8 cellular contexts compared by ENCODE assay signal in the genomic region with DNA sequence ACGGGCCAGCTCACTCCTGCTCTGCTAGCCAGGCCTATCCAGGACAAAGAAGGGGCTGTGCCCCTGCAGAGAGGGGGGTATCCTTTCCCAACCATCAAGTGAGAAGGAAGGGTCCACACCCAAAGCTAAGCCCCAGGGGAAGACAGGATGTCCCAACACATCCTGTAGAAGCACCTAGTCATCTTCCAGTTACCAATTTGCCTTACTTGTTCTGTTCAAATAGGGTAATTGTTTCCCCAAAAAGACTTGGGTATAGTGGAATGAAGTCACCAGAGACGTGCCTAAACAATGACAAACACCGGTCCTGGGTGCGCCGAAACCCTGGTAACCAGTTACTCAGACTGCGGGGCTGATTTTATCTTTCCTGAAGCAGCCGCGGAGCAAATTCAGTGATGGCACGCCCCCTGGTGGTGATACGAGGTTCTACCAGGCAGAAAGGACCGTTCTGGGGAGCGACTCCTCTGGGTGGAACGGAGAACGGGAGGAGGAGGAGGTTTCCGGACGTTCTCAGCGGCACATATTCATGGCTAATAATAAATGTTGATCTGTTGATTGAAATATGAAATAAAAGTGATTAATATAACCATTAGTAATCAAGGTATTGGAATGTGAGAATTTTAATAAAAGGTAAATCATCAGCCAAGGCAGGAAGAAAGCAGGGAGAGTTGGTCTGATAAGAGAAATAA. TPM values are rescaled to one million over a fixed set of nuclear protein-coding genes. Genes with fewer than 3 reads are reported as not detected.
DNase-seq lines count a peak whose midpoint lies in the region; ATAC-seq and TF ChIP-seq lines count a peak whose summit lies in the region.

No MANE protein-coding gene starts in this region.

- no peaks in the 10 kb centered on the region for H3K27me3 ChIP-seq in Caco-2 (replicated peaks; ENCODE audit: control insufficient read depth, insufficient read depth, low read length)
- no peaks in the 10 kb centered on the region for H3K27me3 ChIP-seq in endocrine pancreas (ENCODE audit: control insufficient read depth, insufficient read depth, low read length)

- H3K9ac ChIP-seq in endocrine pancreas (ENCODE audit: control insufficient read depth, insufficient read depth, low read length), result no peak overlapping the region

- 3 to 11% methylated on average over 10 to 15 of the region's 17 CpGs for WGBS in mesodermal cell (ENCODE audit: insufficient coverage in 2 of 2), 2 experiments

- no peaks in the 10 kb centered on the region for H3K36me3 Mint-ChIP-seq in Caco-2 (ENCODE audit: insufficient read depth, unreplicated experiment)
- peaks cover 1% of the 10 kb centered on the region for H3K36me3 Mint-ChIP-seq in activated CD8-positive, alpha-beta memory T cell treated with anti-CD3 and anti-CD28 coated beads, Interleukin-2, amount 10 ng/mL, durations not matched to agents 7 days and 5 days

- H3K4me3 Mint-ChIP-seq in Caco-2 (ENCODE audit: unreplicated experiment), result peak overlapping the region; percentile 56
- H3K4me3 Mint-ChIP-seq in activated CD8-positive, alpha-beta memory T cell treated with anti-CD3 and anti-CD28 coated beads, Interleukin-2, amount 10 ng/mL, durations not matched to agents 7 days and 5 days, result peak overlapping the region; percentile 36

- peak; percentile 97 to 98 for TF ChIP-seq CTCF in Caco-2 (IDR thresholded peaks at IDR 0.05; ENCODE audit: insufficient read depth in 1 of 2, low read depth in 1 of 2, low read length in 1 of 2, severe bottlenecking in 1 of 2, unreplicated experiment in 1 of 2)

- H3K4me1 Mint-ChIP-seq in Caco-2 (ENCODE audit: low read depth, unreplicated experiment), result peaks cover 27% of the 10 kb centered on the region
- H3K4me1 Mint-ChIP-seq in activated CD8-positive, alpha-beta memory T cell treated with anti-CD3 and anti-CD28 coated beads, Interleukin-2, amount 10 ng/mL, durations not matched to agents 7 days and 5 days, result peaks cover 38% of the 10 kb centered on the region

- H3K36me3 ChIP-seq in Caco-2 (ENCODE audit: control insufficient read depth, insufficient read depth, low read length) (no peaks in the 10 kb centered on the region), endocrine pancreas (ENCODE audit: control insufficient read depth, insufficient read depth, low read length) (no peaks in the 10 kb centered on the region), mesodermal cell (ENCODE audit: control insufficient read depth, insufficient read depth, low read length) (no peaks in the 10 kb centered on the region)

- peak; percentile 77 for ATAC-seq in GM21447 (IDR thresholded peaks at IDR 0.05; ENCODE audit: unreplicated experiment)
- peak; percentile 88 for ATAC-seq in activated CD8-positive, alpha-beta memory T cell treated with anti-CD3 and anti-CD28 coated beads, Interleukin-2, amount 10 ng/mL, durations not matched to agents 7 days and 5 days

- POLR2A ChIA-PET in Caco-2 (lab: Charles Lee), result interaction anchor here (0.5 kb wide), 1 partner anchor 29 kb away, joined by 3 read pairs; no protein-coding TSS in a partner anchor

- H3K27me3 Mint-ChIP-seq in Caco-2 (ENCODE audit: insufficient read depth, unreplicated experiment), result no peaks in the 10 kb centered on the region
- peaks cover 6% of the 10 kb centered on the region for H3K27me3 Mint-ChIP-seq in activated CD8-positive, alpha-beta memory T cell treated with anti-CD3 and anti-CD28 coated beads, Interleukin-2, amount 10 ng/mL, durations not matched to agents 7 days and 5 days

- no peak overlapping the region for H3K27ac Mint-ChIP-seq in Caco-2 (ENCODE audit: unreplicated experiment)
- peak overlapping the region; percentile 81 for H3K27ac Mint-ChIP-seq in activated CD8-positive, alpha-beta memory T cell treated with anti-CD3 and anti-CD28 coated beads, Interleukin-2, amount 10 ng/mL, durations not matched to agents 7 days and 5 days

- intact Hi-C loops in Caco-2 (cut with micrococcal nuclease; ENCODE audit: unreplicated experiment), result loop anchor here (5.0 to 10.0 kb wide), 4 partner anchors 78 to 566 kb away; a partner anchor contains a TSS

- no peaks in the 10 kb centered on the region for H3K9me3 Mint-ChIP-seq in Caco-2 (ENCODE audit: unreplicated experiment)
- H3K9me3 Mint-ChIP-seq in activated CD8-positive, alpha-beta memory T cell treated with anti-CD3 and anti-CD28 coated beads, Interleukin-2, amount 10 ng/mL, durations not matched to agents 7 days and 5 days (ENCODE audit: low read depth), result no peaks in the 10 kb centered on the region

- H3K27ac ChIP-seq in mesodermal cell (ENCODE audit: low read depth, low read length, severe bottlenecking), result peak overlapping the region; percentile 70

- H3K9me3 ChIP-seq in Caco-2 (no peaks in the 10 kb centered on the region), endocrine pancreas (ENCODE audit: control insufficient read depth, low read length) (no peaks in the 10 kb centered on the region), mesodermal cell (ENCODE audit: control insufficient read depth, low read length) (no peaks in the 10 kb centered on the region)

- BruUV-seq in Caco-2 (replicated peaks; lab: Mats Ljungman, UMichigan), result no TSS peak

- H3K4me1 ChIP-seq in Caco-2 (peaks cover 17% of the 10 kb centered on the region), endocrine pancreas (ENCODE audit: control insufficient read depth, insufficient read depth, low read length) (no peaks in the 10 kb centered on the region), mesodermal cell (ENCODE audit: control insufficient read depth, insufficient read depth, low read length, poor library complexity, severe bottlenecking) (peaks cover 16% of the 10 kb centered on the region)

- DNase-seq in Caco-2 (peak; percentile 88 to 93), HuH-7 (ENCODE audit: low spot score) (peak; percentile 59), NOMO-1 treated with dmso at 0.1 percent for 144 hours (lab: John Stamatoyannopoulos, UW; ENCODE audit: unreplicated experiment) (peak; percentile 73)
- DNase-seq in activated CD8-positive, alpha-beta memory T cell treated with anti-CD3 and anti-CD28 coated beads, Interleukin-2, amount 10 ng/mL, durations not matched to agents 7 days and 5 days, result peak; percentile 95
- peak; percentile 90 to 91 for DNase-seq in stimulated activated CD8-positive, alpha-beta memory T cell treated with anti-CD3 and anti-CD28 coated beads, Interleukin-2, amount 100 ng/mL, for 1 hour (ENCODE audit: low read depth in 2 of 2)

- CTCF ChIA-PET in Caco-2 (lab: Charles Lee), result no interaction called here
- CTCF ChIA-PET in activated CD8-positive, alpha-beta memory T cell treated with anti-CD3 and anti-CD28 coated beads, Interleukin-2, amount 10 ng/mL, durations not matched to agents 7 days and 5 days (lab: Charles Lee), result interaction anchor here (0.7 to 2.0 kb wide), 8 partner anchors 12 to 504 kb away, joined by 3 to 7 read pairs (median 4); no protein-coding TSS in a partner anchor

- no peak overlapping the region for H3K4me3 ChIP-seq in Caco-2 (ENCODE audit: low read depth, low read length)
- H3K4me3 ChIP-seq in endocrine pancreas (ENCODE audit: control insufficient read depth, insufficient read depth, low read length), result peak overlapping the region; percentile 32
- no peak overlapping the region for H3K4me3 ChIP-seq in mesodermal cell (ENCODE audit: extremely low read depth, insufficient read depth, low read length, poor library complexity, severe bottlenecking)

RNA-seq across cellular contexts. Expression of a gene that starts 19.9 kb away (rescaled TPM):
- 17.6 and 24.5 TPM in 2 replicates for total RNA-seq in Caco-2 (2022)
- total RNA-seq in activated CD8-positive, alpha-beta memory T cell treated with anti-CD3 and anti-CD28 coated beads, Interleukin-2, amount 10 ng/mL, durations not matched to agents 7 days and 5 days, result 10 to 100 TPM; 49.9 to 56.6 TPM
- 12.5 TPM for polyA plus RNA-seq in mesodermal cell (2013, experiment 1 of 2)
- polyA plus RNA-seq in mesodermal cell (2013, experiment 2 of 2), result 14.0 TPM
